8 cellular contexts compared by ENCODE assay signal in genomic region chr19:35744688-35745327, GRCh38. TPM values are rescaled to one million over a fixed set of nuclear protein-coding genes. Genes with fewer than 3 reads are reported as not detected.
DNase-seq lines count a peak whose midpoint lies in the region; ATAC-seq, FAIRE-seq and TF ChIP-seq lines count a peak whose summit lies in the region.

No MANE protein-coding gene starts in this region.

- peak; percentile 62 for ATAC-seq in SK-N-SH treated with all-trans-retinoic acid at 6 μM for 48 hours
- ATAC-seq in activated naive CD4-positive, alpha-beta T cell treated with anti-CD3 and anti-CD28 coated beads, Interleukin-2, amount 50 U/mL, for 72 hours = peak; percentile 58 to 64

- peaks cover 25 to 31% of the 10 kb centered on the region in 2 donors for H3K36me3 Mint-ChIP-seq in activated naive CD4-positive, alpha-beta T cell treated with anti-CD3 and anti-CD28 coated beads, Interleukin-2, amount 50 U/mL, for 72 hours

- H3K9me3 ChIP-seq in osteoblast (ENCODE audit: low read depth, low read length) = no peaks in the 10 kb centered on the region
- no peaks in the 10 kb centered on the region for H3K9me3 ChIP-seq in testis

- H3K4me3 ChIP-seq in osteoblast (ENCODE audit: insufficient read depth, low read length) = peak overlapping the region; percentile 87
- peak overlapping the region; percentile 85 to 96 for H3K4me3 ChIP-seq in testis

- intact Hi-C loops in testis (cut with DNase I; ENCODE audit: low total_unique reads) = no loop called here

- TF ChIP-seq CTCF in osteoblast (IDR thresholded peaks at IDR 0.05; ENCODE audit: extremely low read depth, low read depth, low read length) (peak; percentile 37), testis (IDR thresholded peaks at IDR 0.05) (peak in 2 of 3 experiments; percentile 21 to 48)

- peak overlapping the region; percentile 97 for H3K4me2 ChIP-seq in osteoblast (ENCODE audit: insufficient read depth, low read length)

- peaks cover 5% of the 10 kb centered on the region for H4K20me1 ChIP-seq in osteoblast (ENCODE audit: insufficient read depth, low read length)

- H3K27me3 ChIP-seq in osteoblast (ENCODE audit: insufficient read depth, low read length) (no peaks in the 10 kb centered on the region), testis (no peaks in the 10 kb centered on the region)

- H3K36me3 ChIP-seq in osteoblast (ENCODE audit: insufficient read depth, low read length) (peaks cover 13% of the 10 kb centered on the region), testis (ENCODE audit: low read depth, missing control alignments) (no peaks in the 10 kb centered on the region)

- TF ChIP-seq POLR2A in H54 (IDR thresholded peaks at IDR 0.05; ENCODE audit: low read depth, low read length) (peak; percentile 89), testis (IDR thresholded peaks at IDR 0.05) (no peak)

- 1% methylated on average over 35 of the region's 35 CpGs for WGBS in testis, 2 donors

- no peaks in the 10 kb centered on the region for H3K9me3 Mint-ChIP-seq in activated naive CD4-positive, alpha-beta T cell treated with anti-CD3 and anti-CD28 coated beads, Interleukin-2, amount 50 U/mL, for 72 hours

- FAIRE-seq in H54 (lab: Jason Lieb, UNC) = no peak

- H3K79me2 ChIP-seq in osteoblast (ENCODE audit: insufficient read depth, low read length) = peaks cover 34% of the 10 kb centered on the region

- H3K4me1 ChIP-seq in osteoblast (ENCODE audit: insufficient read depth, low read length) (peaks cover 27% of the 10 kb centered on the region), testis (peaks cover 20% of the 10 kb centered on the region)

- peak; percentile 97 for DNase-seq in DMS114 treated with DMSO at 0.1 percent for 48 hours (lab: John Stamatoyannopoulos, UW; ENCODE audit: unreplicated experiment)
- peak; percentile 89 for DNase-seq in H54 (ENCODE audit: insufficient read length, low spot score)
- peak; percentile 97 for DNase-seq in NCI-H1105 (lab: John Stamatoyannopoulos, UW)
- peak; percentile 89 to 94 for DNase-seq in activated naive CD4-positive, alpha-beta T cell treated with anti-CD3 and anti-CD28 coated beads, Interleukin-2, amount 50 U/mL, for 72 hours (ENCODE audit: low spot score in 2 of 2)
- peak; percentile 72 for DNase-seq in glomerular endothelial cell (ENCODE audit: extremely low read depth, low read depth, low spot score)
- peak; percentile 96 for DNase-seq in osteoblast (ENCODE audit: insufficient read length, low spot score, missing footprints)
- DNase-seq in testis = peak; percentile 98

- H3K27ac Mint-ChIP-seq in activated naive CD4-positive, alpha-beta T cell treated with anti-CD3 and anti-CD28 coated beads, Interleukin-2, amount 50 U/mL, for 72 hours = peak overlapping the region; percentile 93 to 100

- H3K27ac ChIP-seq in osteoblast (ENCODE audit: low read depth, low read length) (peak overlapping the region; percentile 97), testis (peak overlapping the region; percentile 95 to 100)

- H2AFZ ChIP-seq in osteoblast (ENCODE audit: low read length) = peak overlapping the region; percentile 92

TF ChIP-seq in SK-N-SH treated with all-trans-retinoic acid at 6 μM for 48 hours, 23 proteins besides CTCF, POLR2A, EP300 and RAD21:
- TF ChIP-seq ZNF8 (CRISPR knock-in tag; IDR thresholded peaks at IDR 0.05) (no peak), ZFP30 (CRISPR knock-in tag; IDR thresholded peaks at IDR 0.05) (no peak), ISL1 (CRISPR knock-in tag; IDR thresholded peaks at IDR 0.05) (no peak), ZNF70 (CRISPR knock-in tag; IDR thresholded peaks at IDR 0.05) (peak; percentile 57; the same call in 1 of the 2 replicates), SNAI2 (CRISPR knock-in tag; IDR thresholded peaks at IDR 0.05) (no peak), BACH2 (CRISPR knock-in tag; IDR thresholded peaks at IDR 0.05; ENCODE audit: borderline replicate concordance) (no peak)

RNA-seq across cellular contexts. Expression of gene U2AF1L4, which starts 0.4 kb away (rescaled TPM):
- 10 to 100 TPM; 33.8 to 69.0 TPM for total RNA-seq in activated naive CD4-positive, alpha-beta T cell treated with anti-CD3 and anti-CD28 coated beads, Interleukin-2, amount 50 U/mL, for 72 hours
- total RNA-seq in glomerular endothelial cell (5.6 and 8.7 TPM in 2 replicates), osteoblast (5.8 and 8.8 TPM in 2 replicates), testis (10 to 100 TPM; 47.2 to 49.6 TPM)
- 45.3 TPM for polyA plus RNA-seq in testis (ENCODE audit: insufficient read depth, low read depth, low replicate concordance)

RNA-seq across cellular contexts. Expression of gene PSENEN, which starts 0.6 kb away (rescaled TPM):
- 10 to 100 TPM; 43.2 to 49.4 TPM for total RNA-seq in activated naive CD4-positive, alpha-beta T cell treated with anti-CD3 and anti-CD28 coated beads, Interleukin-2, amount 50 U/mL, for 72 hours
- total RNA-seq in glomerular endothelial cell = 50.2 and 75.0 TPM in 2 replicates
- total RNA-seq in osteoblast = 8.8 and 11.6 TPM in 2 replicates
- total RNA-seq in testis = 100 to 1,000 TPM; 100 to 121 TPM
- 303 TPM for polyA plus RNA-seq in testis (ENCODE audit: insufficient read depth, low read depth, low replicate concordance)

RNA-seq across cellular contexts. Expression of gene IGFLR1, which starts 2.6 kb away (rescaled TPM):
- total RNA-seq in activated naive CD4-positive, alpha-beta T cell treated with anti-CD3 and anti-CD28 coated beads, Interleukin-2, amount 50 U/mL, for 72 hours = 100 to 1,000 TPM in 1 of 2 donors, 10 to 100 TPM in 1; 74.6 to 245 TPM
- total RNA-seq in glomerular endothelial cell = 3.2 and 4.3 TPM in 2 replicates
- 0.72 and 0.88 TPM in 2 replicates for total RNA-seq in osteoblast
- 10 to 100 TPM; 15.7 to 15.9 TPM for total RNA-seq in testis
- polyA plus RNA-seq in testis (ENCODE audit: insufficient read depth, low read depth, low replicate concordance) = 9.9 TPM

RNA-seq across cellular contexts. Expression of gene LIN37, which starts 3.6 kb away (rescaled TPM):
- total RNA-seq in activated naive CD4-positive, alpha-beta T cell treated with anti-CD3 and anti-CD28 coated beads, Interleukin-2, amount 50 U/mL, for 72 hours = 10 to 100 TPM; 11.2 to 25.0 TPM
- 9.7 and 18.7 TPM in 2 replicates for total RNA-seq in glomerular endothelial cell
- 9.0 and 13.6 TPM in 2 replicates for total RNA-seq in osteoblast
- total RNA-seq in testis = 10 to 100 TPM; 30.2 TPM
- polyA plus RNA-seq in testis (ENCODE audit: insufficient read depth, low read depth, low replicate concordance) = 24.8 TPM

RNA-seq across cellular contexts. Expression of gene HSPB6, which starts 12.0 kb away (rescaled TPM):
- under 1 TPM; 0.32 to 0.99 TPM for total RNA-seq in activated naive CD4-positive, alpha-beta T cell treated with anti-CD3 and anti-CD28 coated beads, Interleukin-2, amount 50 U/mL, for 72 hours
- total RNA-seq in glomerular endothelial cell (1.8 and 3.2 TPM in 2 replicates), osteoblast (9.1 and 14.5 TPM in 2 replicates), testis (10 to 100 TPM; 50.9 to 57.1 TPM)
- polyA plus RNA-seq in testis (ENCODE audit: insufficient read depth, low read depth, low replicate concordance) = 146 TPM

Comparison
In these comparisons a context has a peak if more than half of its experiments do, and no peak if none do; other contexts are left out.
1. Peak in every context shown above with its lines: DNase-seq, ATAC-seq, H3K4me3 ChIP-seq and H3K27ac ChIP-seq.
2. RNA of gene IGFLR1, which starts 2.6 kb away (total RNA-seq): 74.6 to 245 TPM in activated naive CD4-positive, alpha-beta T cell treated with anti-CD3 and anti-CD28 coated beads, Interleukin-2, amount 50 U/mL, for 72 hours; 15.7 to 15.9 TPM in testis, 3.2 to 4.3 TPM in glomerular endothelial cell and 0.72 to 0.88 TPM in osteoblast; every median in the first group is over 4 times any median in the second.